ENCODE assay signal across 32 cellular contexts in genomic region chr2:182854405-182855105, GRCh38. TPM values are rescaled to one million over a fixed set of nuclear protein-coding genes. Genes with fewer than 3 reads are reported as not detected.
DNase-seq lines count a peak whose midpoint lies in the region; ATAC-seq and TF ChIP-seq lines count a peak whose summit lies in the region.
"Had no signal": no experiment of that assay in that cellular context is flagged by ENCODE, and none has a peak within 500 bp of the region (broad histone marks: within the 10 kb centered on the region; RNA-seq: fewer than 3 reads in every experiment).

No MANE protein-coding gene starts in this region.

- H3K4me3 Mint-ChIP-seq in neural progenitor cell = no peak overlapping the region
- H3K4me3 Mint-ChIP-seq: activated CD8-positive, alpha-beta T cell treated with anti-CD3 and anti-CD28 coated beads for 36 hours; activated naive CD4-positive, alpha-beta T cell treated with anti-CD3 and anti-CD28 coated beads, Interleukin-2, amount 10 ng/mL, durations not matched to agents 7 days and 5 days; natural killer cell; stimulated activated naive CD8-positive, alpha-beta T cell treated with anti-CD3 and anti-CD28 coated beads, Interleukin-15, Interleukin-2, amounts not matched to agents 100 ng/mL and 50 ng/mL, for 24 hours had no signal

- WGBS in ectodermal cell, 2 experiments = 45 to 53% methylated on average over 3 to 4 of the region's 4 CpGs
- WGBS in aorta, 2 donors = 28% methylated on average over 4 of the region's 4 CpGs

- H3K27me3 ChIP-seq in ectodermal cell (ENCODE audit: control insufficient read depth, insufficient read depth, low read length, poor library complexity, severe bottlenecking) = no peaks in the 10 kb centered on the region
- H3K27me3 ChIP-seq in neural progenitor cell = no peaks in the 10 kb centered on the region
- no peaks in the 10 kb centered on the region for H3K27me3 ChIP-seq in aorta (ENCODE audit: control insufficient read depth in 1 of 2, insufficient read depth in 2 of 2, low read length in 1 of 2)
- H3K27me3 ChIP-seq in vagina = no peaks in the 10 kb centered on the region
- H3K27me3 ChIP-seq: adrenal gland, BLaER1, ovary, Peyer's patch, right atrium auricular region, spleen had no signal

- TF ChIP-seq CTCF in neural progenitor cell (IDR thresholded peaks at IDR 0.05) = no peak
- TF ChIP-seq CTCF in vagina (IDR thresholded peaks at IDR 0.05) = no peak
- no peak for TF ChIP-seq CTCF in GM10248 (IDR thresholded peaks at IDR 0.05; ENCODE audit: control extremely low read depth, extremely low read depth, low read depth, missing control alignments)

- H3K9me3 Mint-ChIP-seq in neural progenitor cell = peaks cover 12% of the 10 kb centered on the region
- H3K9me3 Mint-ChIP-seq: activated naive CD4-positive, alpha-beta T cell treated with anti-CD3 and anti-CD28 coated beads, Interleukin-2, amount 10 ng/mL, durations not matched to agents 7 days and 5 days; stimulated activated naive CD8-positive, alpha-beta T cell treated with anti-CD3 and anti-CD28 coated beads, Interleukin-15, Interleukin-2, amounts not matched to agents 100 ng/mL and 50 ng/mL, for 24 hours had no signal

- peaks cover 62% of the 10 kb centered on the region for H3K79me2 ChIP-seq in neural progenitor cell (ENCODE audit: low read depth)

- peak overlapping the region; percentile 59 for H3K27ac Mint-ChIP-seq in neural progenitor cell
- H3K27ac Mint-ChIP-seq: activated CD8-positive, alpha-beta T cell treated with anti-CD3 and anti-CD28 coated beads for 36 hours; activated naive CD4-positive, alpha-beta T cell treated with anti-CD3 and anti-CD28 coated beads, Interleukin-2, amount 10 ng/mL, durations not matched to agents 7 days and 5 days; natural killer cell; stimulated activated naive CD8-positive, alpha-beta T cell treated with anti-CD3 and anti-CD28 coated beads, Interleukin-15, Interleukin-2, amounts not matched to agents 100 ng/mL and 50 ng/mL, for 24 hours had no signal

- DNase-seq in M059J (ENCODE audit: low read depth) = peak; percentile 68
- peak; percentile 45 for DNase-seq in neural progenitor cell (ENCODE audit: low spot score)
- no peak for DNase-seq in aorta
- DNase-seq in OCI-M2 (lab: John Stamatoyannopoulos, UW; ENCODE audit: unreplicated experiment) = no peak
- no peak for DNase-seq in vagina (ENCODE audit: extremely low spot score in 2 of 2)
- no peak for DNase-seq in GM10248 (ENCODE audit: extremely low spot score)
- DNase-seq: activated CD4-positive, alpha-beta T cell treated with anti-CD3 and anti-CD28 coated beads for 1 hour; activated CD8-positive, alpha-beta memory T cell treated with anti-CD3 and anti-CD28 coated beads, Interleukin-2, amount 50 U/mL, for 48 hours; activated CD8-positive, alpha-beta T cell treated with anti-CD3 and anti-CD28 coated beads for 36 hours; activated naive CD4-positive, alpha-beta T cell treated with anti-CD3 and anti-CD28 coated beads, Interleukin-2, amount 10 ng/mL, durations not matched to agents 7 days and 5 days; adrenal gland; effector CD8-positive, alpha-beta T cell; glutamatergic neuron; Kasumi-1; left ventricle myocardium superior; natural killer cell; NCI-H2107; NCI-H345; NCI-H69; ovary; Peyer's patch; SHP77 treated with DMSO at 0.1 percent for 48 hours; spleen; stimulated activated CD4-positive, alpha-beta T cell treated with anti-CD3 and anti-CD28 coated beads, Interleukin-2, amount 100 ng/mL, for 24 hours; stimulated activated CD8-positive, alpha-beta memory T cell treated with anti-CD3 and anti-CD28 coated beads, Interleukin-4, amount 100 ng/mL, for 48 hours had no signal

- H3K4me3 ChIP-seq in ectodermal cell (ENCODE audit: insufficient read depth, low read depth, low read length) = no peak overlapping the region
- no peak overlapping the region for H3K4me3 ChIP-seq in neural progenitor cell
- H3K4me3 ChIP-seq in aorta (ENCODE audit: low read length in 2 of 2) = no peak overlapping the region
- H3K4me3 ChIP-seq in vagina = no peak overlapping the region
- H3K4me3 ChIP-seq: adrenal gland, BLaER1, ovary, Peyer's patch, right atrium auricular region, spleen had no signal

- peaks cover 8% of the 10 kb centered on the region for H3K4me1 ChIP-seq in ectodermal cell (ENCODE audit: control insufficient read depth, insufficient read depth, low read length)
- H3K4me1 ChIP-seq in neural progenitor cell = peaks cover 14% of the 10 kb centered on the region
- H3K4me1 ChIP-seq in aorta (ENCODE audit: control insufficient read depth in 1 of 2, insufficient read depth in 2 of 2, low read length in 2 of 2) = peaks cover 0 to 8% of the 10 kb centered on the region in 2 donors
- H3K4me1 ChIP-seq in vagina = no peaks in the 10 kb centered on the region
- H3K4me1 ChIP-seq: adrenal gland, BLaER1, Peyer's patch, right atrium auricular region, spleen had no signal

- H3K9me3 ChIP-seq in ectodermal cell (ENCODE audit: control insufficient read depth, low read length) (no peaks in the 10 kb centered on the region), neural progenitor cell (ENCODE audit: low read depth) (no peaks in the 10 kb centered on the region), aorta (ENCODE audit: control insufficient read depth, low read length) (no peaks in the 10 kb centered on the region), vagina (no peaks in the 10 kb centered on the region)
- H3K9me3 ChIP-seq: adrenal gland, BLaER1, ovary, Peyer's patch, right atrium auricular region, spleen had no signal

- no peaks in the 10 kb centered on the region for H4K20me1 ChIP-seq in neural progenitor cell (ENCODE audit: low read depth)
- H4K20me1 ChIP-seq: BLaER1 had no signal

- CTCF ChIA-PET in GM10248 (lab: Yijun Ruan, JAX) = no interaction called here

- H3K27ac ChIP-seq in ectodermal cell (ENCODE audit: insufficient read depth, low read depth, low read length, poor library complexity, severe bottlenecking) (peak overlapping the region; percentile 28), neural progenitor cell (peak overlapping the region; percentile 33), aorta (ENCODE audit: low read depth in 1 of 2, low read length in 2 of 2) (peak overlapping the region; percentile 46 to 51), vagina (no peak overlapping the region)
- H3K27ac ChIP-seq: adrenal gland, BLaER1, epithelial cell of prostate, ovary, Peyer's patch, right atrium auricular region had no signal

- H3K4me2 ChIP-seq in neural progenitor cell = peak overlapping the region; percentile 25
- H3K4me2 ChIP-seq: BLaER1 had no signal

- H3K36me3 ChIP-seq in ectodermal cell (ENCODE audit: control insufficient read depth, insufficient read depth, low read length) (no peaks in the 10 kb centered on the region), neural progenitor cell (peaks cover 20% of the 10 kb centered on the region), aorta (ENCODE audit: control insufficient read depth in 1 of 2, insufficient read depth in 2 of 2, low read length in 1 of 2) (no peaks in the 10 kb centered on the region), vagina (no peaks in the 10 kb centered on the region)
- H3K36me3 ChIP-seq: adrenal gland, BLaER1, ovary, Peyer's patch, right atrium auricular region, spleen had no signal

- no peak for ATAC-seq in aorta (ENCODE audit: low FRiP score)
- ATAC-seq: activated CD8-positive, alpha-beta T cell treated with anti-CD3 and anti-CD28 coated beads for 36 hours; HepG2; left ventricle myocardium superior; natural killer cell had no signal

- no peak overlapping the region for H2AFZ ChIP-seq in neural progenitor cell (replicated peaks)

- TF ChIP-seq POLR2A in vagina (IDR thresholded peaks at IDR 0.05) = no peak

- no peak overlapping the region for H3K9ac ChIP-seq in neural progenitor cell
- H3K9ac ChIP-seq: BLaER1 had no signal

- H3K4me1 Mint-ChIP-seq in neural progenitor cell = peaks cover 11% of the 10 kb centered on the region
- H3K4me1 Mint-ChIP-seq: activated naive CD4-positive, alpha-beta T cell treated with anti-CD3 and anti-CD28 coated beads, Interleukin-2, amount 10 ng/mL, durations not matched to agents 7 days and 5 days; natural killer cell had no signal

- intact Hi-C loops in aorta (cut with DNase I) (no loop called here), vagina (cut with DNase I) (no loop called here)

- POLR2A ChIA-PET in GM10248 (lab: Yijun Ruan, JAX) = no interaction called here

- peaks cover 20% of the 10 kb centered on the region for H3K36me3 Mint-ChIP-seq in neural progenitor cell
- H3K36me3 Mint-ChIP-seq: activated naive CD4-positive, alpha-beta T cell treated with anti-CD3 and anti-CD28 coated beads, Interleukin-2, amount 10 ng/mL, durations not matched to agents 7 days and 5 days; natural killer cell had no signal

- H3F3A ChIP-seq in neural progenitor cell (ENCODE audit: low read depth) = peaks cover 10% of the 10 kb centered on the region

- H3K27me3 Mint-ChIP-seq in neural progenitor cell (ENCODE audit: insufficient read depth, low read depth) = no peaks in the 10 kb centered on the region

RNA-seq across cellular contexts. Expression of gene FRZB, which starts 11.9 kb away (rescaled TPM):
- total RNA-seq in M059J (2014; rRNA removed; shearing (Covaris generic)) = 0.10 and 0.71 TPM in 2 replicates
- polyA plus RNA-seq in ectodermal cell (2013, experiment 1 of 4) = 51.5 TPM
- 43.7 TPM for polyA plus RNA-seq in ectodermal cell (2013, experiment 2 of 4)
- polyA plus RNA-seq in ectodermal cell (2013, experiment 3 of 4) = 43.2 TPM
- 43.0 TPM for polyA plus RNA-seq in ectodermal cell (2013, experiment 4 of 4)
- total RNA-seq in neural progenitor cell (ENCODE audit: low replicate concordance) = 69.0 and 72.8 TPM in 2 replicates
- total RNA-seq in aorta = 100 to 1,000 TPM in 1 of 2 donors, 10 to 100 TPM in 1; 71.4 to 122 TPM
- polyA plus RNA-seq in aorta = 100 to 1,000 TPM in 1 of 2 donors, 10 to 100 TPM in 1; 47.9 to 277 TPM
- total RNA-seq in vagina = 3.9 TPM
- total RNA-seq: activated CD8-positive, alpha-beta T cell treated with anti-CD3 and anti-CD28 coated beads for 36 hours; natural killer cell; T-helper 2 cell treated with Interferon-gamma antibody and Interleukin-4, amounts not matched to agents 100 ng/mL and 5 ng/mL, for 36 hours had no signal

Comparison
In these comparisons a context has a peak if more than half of its experiments do, and no peak if none do; other contexts are left out.
1. DNase-seq: peak in M059J (single experiment) and neural progenitor cell (single experiment); none in aorta (0 of 2), OCI-M2 (single experiment), vagina (0 of 2) and GM10248 (single experiment).
2. RNA of gene FRZB, which starts 11.9 kb away (total RNA-seq): 71.4 to 122 TPM in aorta and 69.0 to 72.8 TPM in neural progenitor cell; 3.9 TPM in vagina (single experiment) and 0.10 to 0.71 TPM in M059J; every median in the first group is over 10 times any median in the second.